Comparison of ENCODE assay signal across 12 cellular contexts in genomic region chr6:170107606-170108222, GRCh38.
"Had no signal": no experiment of that assay in that cellular context is flagged by ENCODE, and none has a peak within 500 bp of the region (broad histone marks: within the 10 kb centered on the region; RNA-seq: fewer than 3 reads in every experiment).

No MANE protein-coding gene starts in this region.

- H3K27me3 ChIP-seq: ascending aorta, upper lobe of right lung had no signal

- H3K9me3 ChIP-seq: ascending aorta, prostate gland, upper lobe of right lung had no signal

- ATAC-seq: activated naive CD8-positive, alpha-beta T cell treated with anti-CD3 and anti-CD28 coated beads, Interleukin-2, amount 50 U/mL, for 24 hours; esophagus mucosa; stimulated activated naive B cell treated with anti-CD40 and anti-IgM and Interleukin-4, amounts not matched to agents 10 μg/mL and 1 μg/mL and 100 μg/mL, for 72 hours; upper lobe of right lung had no signal

- H3K27ac ChIP-seq: ascending aorta, breast epithelium, prostate gland, SK-N-MC, upper lobe of right lung had no signal

- H3K36me3 ChIP-seq: ascending aorta, breast epithelium, prostate gland, upper lobe of right lung had no signal

- DNase-seq: activated naive CD4-positive, alpha-beta T cell; activated naive CD8-positive, alpha-beta T cell treated with anti-CD3 and anti-CD28 coated beads, Interleukin-2, amount 50 U/mL, for 24 hours; mesendoderm; nephron progenitor cell; occipital lobe; stimulated activated naive B cell treated with anti-CD40 and anti-IgM and Interleukin-4, amounts not matched to agents 10 μg/mL and 1 μg/mL and 100 μg/mL, for 72 hours; upper lobe of right lung had no signal

- H3K4me1 ChIP-seq: ascending aorta, breast epithelium, prostate gland, upper lobe of right lung had no signal

- H3K4me3 ChIP-seq: ascending aorta, breast epithelium, prostate gland, SK-N-MC, upper lobe of right lung had no signal
